18 cellular contexts compared by ENCODE assay signal in genomic region chr9:98385751-98386150, GRCh38.
DNase-seq lines count a peak whose midpoint lies in the region; ATAC-seq, FAIRE-seq and TF ChIP-seq lines count a peak whose summit lies in the region.
"Had no signal": no experiment of that assay in that cellular context is flagged by ENCODE, and none has a peak within 500 bp of the region (broad histone marks: within the 10 kb centered on the region; RNA-seq: fewer than 3 reads in every experiment).

No MANE protein-coding gene starts in this region.

- peaks cover 0 to 2% (median under 1%) of the 10 kb centered on the region in 4 donors for H3K4me1 Mint-ChIP-seq in CD4-positive, CD25-positive, alpha-beta regulatory T cell
- H3K4me1 Mint-ChIP-seq in stimulated activated naive B cell treated with anti-CD40 and anti-IgM and Interleukin-4, amounts not matched to agents 10 μg/mL and 1 μg/mL and 100 μg/mL, for 72 hours, result peaks cover 20 to 34% of the 10 kb centered on the region in 2 donors
- no peaks in the 10 kb centered on the region for H3K4me1 Mint-ChIP-seq in T-helper 2 cell treated with Interferon-gamma antibody and Interleukin-4, amounts not matched to agents 5 μg/mL and 100 μg/mL, for 36 hours (ENCODE audit: low read depth)
- H3K4me1 Mint-ChIP-seq: CD4-positive, alpha-beta memory T cell had no signal

- RAD21 ChIA-PET in GM12878 (lab: Charles Lee; ENCODE audit: unreplicated experiment), result no interaction called here

- H3K27ac Mint-ChIP-seq in CD4-positive, CD25-positive, alpha-beta regulatory T cell, result peak overlapping the region in 2 of 3 donors; percentile 2 to 36
- peak overlapping the region; percentile 84 for H3K27ac Mint-ChIP-seq in stimulated activated naive B cell treated with anti-CD40 and anti-IgM and Interleukin-4, amounts not matched to agents 10 μg/mL and 1 μg/mL and 100 μg/mL, for 72 hours
- no peak overlapping the region for H3K27ac Mint-ChIP-seq in T-helper 2 cell treated with Interferon-gamma antibody and Interleukin-4, amounts not matched to agents 5 μg/mL and 100 μg/mL, for 36 hours
- H3K27ac Mint-ChIP-seq: CD4-positive, alpha-beta memory T cell had no signal

- no peak for ATAC-seq in CD4-positive, CD25-positive, alpha-beta regulatory T cell (ENCODE audit: low read depth in 2 of 2)
- ATAC-seq in HG03378 (IDR thresholded peaks at IDR 0.05; ENCODE audit: unreplicated experiment) (peak; percentile 51), GM12878 (peak; percentile 37; the same call in 1 of the 3 replicates)
- peak; percentile 72 to 73 for ATAC-seq in stimulated activated naive B cell treated with anti-CD40 and anti-IgM and Interleukin-4, amounts not matched to agents 10 μg/mL and 1 μg/mL and 100 μg/mL, for 72 hours (replicated peaks)
- ATAC-seq: A549, HCT116 had no signal

- H3K9ac ChIP-seq in GM12878 (ENCODE audit: control insufficient read depth, insufficient read depth, low read length), result no peak overlapping the region
- H3K9ac ChIP-seq: GM23248 had no signal

- POLR2A ChIA-PET in GM12878 (lab: Charles Lee), result interaction anchor here (0.6 to 0.7 kb wide), 3 partner anchors 27 to 972 kb away, joined by 3 to 4 read pairs (median 4); no protein-coding TSS in a partner anchor

- in situ Hi-C loops in GM12878 (cut with MboI), result no loop called here

- H3K4me3 ChIP-seq in CD4-positive, CD25-positive, alpha-beta regulatory T cell (ENCODE audit: low read depth, low read length), result no peak overlapping the region
- H3K4me3 ChIP-seq in GM12878 (no peak overlapping the region), sigmoid colon (no peak overlapping the region)
- H3K4me3 ChIP-seq: A549, GM23248 had no signal

- H3K27ac ChIP-seq in CD4-positive, CD25-positive, alpha-beta regulatory T cell (ENCODE audit: insufficient read depth, low read length, poor library complexity, severe bottlenecking), result no peak overlapping the region
- H3K27ac ChIP-seq in GM12878 (ENCODE audit: control insufficient read depth, insufficient read depth), result no peak overlapping the region
- H3K27ac ChIP-seq in sigmoid colon, result no peak overlapping the region
- H3K27ac ChIP-seq: A549, GM23248 had no signal

- H3K36me3 ChIP-seq in CD4-positive, CD25-positive, alpha-beta regulatory T cell (ENCODE audit: control insufficient read depth, insufficient read depth, low read length), result no peaks in the 10 kb centered on the region
- H3K36me3 ChIP-seq in GM12878 (ENCODE audit: control insufficient read depth in 2 of 2, insufficient read depth in 2 of 2, low read length in 1 of 2), result no peaks in the 10 kb centered on the region
- H3K36me3 ChIP-seq in sigmoid colon, result no peaks in the 10 kb centered on the region

- no peak for TF ChIP-seq RAD21 in GM12878 (IDR thresholded peaks at IDR 0.05; ENCODE audit: insufficient read depth, low read depth, low read length)

- H3K4me2 ChIP-seq in GM12878 (ENCODE audit: control insufficient read depth, insufficient read depth), result no peak overlapping the region
- H3K4me2 ChIP-seq: A549 had no signal

- no TSS peak for BruUV-seq in GM12878 (replicated peaks; lab: Mats Ljungman, UMichigan)

- no peaks in the 10 kb centered on the region for H3K36me3 Mint-ChIP-seq in CD4-positive, CD25-positive, alpha-beta regulatory T cell
- no peaks in the 10 kb centered on the region for H3K36me3 Mint-ChIP-seq in stimulated activated naive B cell treated with anti-CD40 and anti-IgM and Interleukin-4, amounts not matched to agents 10 μg/mL and 1 μg/mL and 100 μg/mL, for 72 hours
- H3K36me3 Mint-ChIP-seq in T-helper 2 cell treated with Interferon-gamma antibody and Interleukin-4, amounts not matched to agents 5 μg/mL and 100 μg/mL, for 36 hours (ENCODE audit: low read depth), result no peaks in the 10 kb centered on the region
- H3K36me3 Mint-ChIP-seq: CD4-positive, alpha-beta memory T cell had no signal

- WGBS in GM12878 (ENCODE audit: insufficient coverage, insufficient replicate concordance, low lambda C conversion rate, missing lambda C conversion rate), result 14% methylated on average over 3 of the region's 3 CpGs
- WGBS in sigmoid colon, 2 donors, result 78 to 89% methylated on average over 3 of the region's 3 CpGs

- intact Hi-C loops in GM12878 (cut with micrococcal nuclease; ENCODE audit: unreplicated experiment) (no loop called here), sigmoid colon (cut with DNase I) (no loop called here)

- H3K4me3 Mint-ChIP-seq in CD4-positive, CD25-positive, alpha-beta regulatory T cell, result peak overlapping the region in 1 of 4 donors; percentile 43
- H3K4me3 Mint-ChIP-seq in stimulated activated naive B cell treated with anti-CD40 and anti-IgM and Interleukin-4, amounts not matched to agents 10 μg/mL and 1 μg/mL and 100 μg/mL, for 72 hours, result no peak overlapping the region
- H3K4me3 Mint-ChIP-seq in T-helper 2 cell treated with Interferon-gamma antibody and Interleukin-4, amounts not matched to agents 5 μg/mL and 100 μg/mL, for 36 hours, result no peak overlapping the region
- H3K4me3 Mint-ChIP-seq: CD4-positive, alpha-beta memory T cell had no signal

- no peak for TF ChIP-seq EP300 in GM12878 (IDR thresholded peaks at IDR 0.05; ENCODE audit: borderline replicate concordance in 1 of 2, control insufficient read depth in 1 of 2, low read depth in 2 of 2, low read length in 2 of 2)
- no peak for TF ChIP-seq EP300 in sigmoid colon (IDR thresholded peaks at IDR 0.05)

- no peaks in the 10 kb centered on the region for H4K20me1 ChIP-seq in GM12878 (ENCODE audit: control insufficient read depth, insufficient read depth)

- CTCF ChIA-PET in GM12878 (lab: Yijun Ruan, JAX), result no interaction called here

- no peaks in the 10 kb centered on the region for H3K79me2 ChIP-seq in GM12878 (ENCODE audit: control insufficient read depth, insufficient read depth, low read length)

- DNase-seq in CD4-positive, CD25-positive, alpha-beta regulatory T cell, result no peak
- DNase-seq in GM12878 (ENCODE audit: low read depth, low spot score), result no peak
- DNase-seq in stimulated activated naive B cell treated with anti-CD40 and anti-IgM and Interleukin-4, amounts not matched to agents 10 μg/mL and 1 μg/mL and 100 μg/mL, for 72 hours, result no peak
- no peak for DNase-seq in sigmoid colon
- no peak for DNase-seq in GM12891 (ENCODE audit: insufficient read length, low spot score)
- no peak for DNase-seq in T-helper 2 cell treated with Interferon-gamma antibody and Interleukin-4, amounts not matched to agents 5 μg/mL and 100 μg/mL, for 36 hours (ENCODE audit: low spot score)
- DNase-seq: CD4-positive, alpha-beta memory T cell; DMS153; DMS79 treated with DMSO at 0.1 percent for 48 hours; EL; GM23248; KG1 had no signal

- H3K27me3 ChIP-seq in CD4-positive, CD25-positive, alpha-beta regulatory T cell (ENCODE audit: control insufficient read depth, insufficient read depth, low read length), result no peaks in the 10 kb centered on the region
- no peaks in the 10 kb centered on the region for H3K27me3 ChIP-seq in GM12878 (replicated peaks in 1 of 2; ENCODE audit: control insufficient read depth in 2 of 2, insufficient read depth in 2 of 2, low read length in 1 of 2)
- H3K27me3 ChIP-seq in sigmoid colon, result no peaks in the 10 kb centered on the region

- H3K9me3 ChIP-seq in CD4-positive, CD25-positive, alpha-beta regulatory T cell (ENCODE audit: control insufficient read depth in 2 of 2, low read length in 2 of 2), result no peaks in the 10 kb centered on the region
- H3K9me3 ChIP-seq in GM12878 (replicated peaks; ENCODE audit: control insufficient read depth, insufficient read depth, low read length) (no peaks in the 10 kb centered on the region; the same call in 2 of the 3 replicates), sigmoid colon (no peaks in the 10 kb centered on the region)
- H3K9me3 ChIP-seq: A549 had no signal

- FAIRE-seq in GM12878 (lab: Jason Lieb, UNC) (no peak), GM12891 (lab: Jason Lieb, UNC) (no peak)
- FAIRE-seq: A549, D721Med, G401.6, H54 had no signal

- SMC1A ChIA-PET in GM12878 (lab: Charles Lee; ENCODE audit: uncharacterized antibody, unreplicated experiment), result no interaction called here

- TF ChIP-seq CTCF in GM12878 (IDR thresholded peaks at IDR 0.05 in 2 of 3, conservative IDR thresholded peaks at IDR 0.05 in 1 of 3; ENCODE audit: control insufficient read depth in 2 of 3, extremely low read depth in 1 of 3, insufficient read depth in 1 of 3, low read depth in 3 of 3, low read length in 3 of 3), result no peak
- no peak for TF ChIP-seq CTCF in sigmoid colon (IDR thresholded peaks at IDR 0.05)

- H3K9me3 Mint-ChIP-seq in CD4-positive, CD25-positive, alpha-beta regulatory T cell, result no peaks in the 10 kb centered on the region
- no peaks in the 10 kb centered on the region for H3K9me3 Mint-ChIP-seq in stimulated activated naive B cell treated with anti-CD40 and anti-IgM and Interleukin-4, amounts not matched to agents 10 μg/mL and 1 μg/mL and 100 μg/mL, for 72 hours
- no peaks in the 10 kb centered on the region for H3K9me3 Mint-ChIP-seq in T-helper 2 cell treated with Interferon-gamma antibody and Interleukin-4, amounts not matched to agents 5 μg/mL and 100 μg/mL, for 36 hours

- H2AFZ ChIP-seq in GM12878 (ENCODE audit: control insufficient read depth, low read depth, low read length), result no peak overlapping the region
- H2AFZ ChIP-seq: GM23248 had no signal

- no peaks in the 10 kb centered on the region for H3K27me3 Mint-ChIP-seq in CD4-positive, CD25-positive, alpha-beta regulatory T cell
- H3K27me3 Mint-ChIP-seq in stimulated activated naive B cell treated with anti-CD40 and anti-IgM and Interleukin-4, amounts not matched to agents 10 μg/mL and 1 μg/mL and 100 μg/mL, for 72 hours, result no peaks in the 10 kb centered on the region
- no peaks in the 10 kb centered on the region for H3K27me3 Mint-ChIP-seq in T-helper 2 cell treated with Interferon-gamma antibody and Interleukin-4, amounts not matched to agents 5 μg/mL and 100 μg/mL, for 36 hours (ENCODE audit: low read depth)

- H3K4me1 ChIP-seq in CD4-positive, CD25-positive, alpha-beta regulatory T cell (ENCODE audit: control insufficient read depth, insufficient read depth, low read length, poor library complexity, severe bottlenecking), result no peaks in the 10 kb centered on the region
- H3K4me1 ChIP-seq in GM12878 (ENCODE audit: control insufficient read depth, insufficient read depth, low read length) (peaks cover 4% of the 10 kb centered on the region; the same call in 1 of the 2 replicates), sigmoid colon (no peaks in the 10 kb centered on the region)
- H3K4me1 ChIP-seq: A549 had no signal

- TF ChIP-seq POLR2A in GM12878 (IDR thresholded peaks at IDR 0.05; ENCODE audit: low read depth, low read length) (no peak), sigmoid colon (IDR thresholded peaks at IDR 0.05) (no peak), GM12891 (IDR thresholded peaks at IDR 0.05; ENCODE audit: low read depth, low read length) (no peak)

TF ChIP-seq in GM12878, 131 proteins besides CTCF, POLR2A, EP300 and RAD21 (continues in another document):
- TF ChIP-seq MEF2B (IDR thresholded peaks at IDR 0.05; ENCODE audit: partially characterized antibody, poor library complexity, severe bottlenecking) (peak; percentile 76), GABPA (IDR thresholded peaks at IDR 0.05; ENCODE audit: low read depth) (peak; percentile 32; the same call in 1 of the 2 replicates), SIN3A (IDR thresholded peaks at IDR 0.05; ENCODE audit: low read depth, low read length) (no peak)

TF ChIP-seq in GM12891, 5 proteins besides CTCF, POLR2A, EP300 and RAD21 (continues in another document):
- TF ChIP-seq POLR2AphosphoS5 (IDR thresholded peaks at IDR 0.05; ENCODE audit: low read depth, low read length) (no peak), TAF1 (IDR thresholded peaks at IDR 0.05; ENCODE audit: low read depth, low read length) (no peak), PAX5 (IDR thresholded peaks at IDR 0.05; ENCODE audit: insufficient read depth, low read length, severe bottlenecking) (no peak)

Comparison
In these comparisons a context has a peak if more than half of its experiments do, and no peak if none do; other contexts are left out.
1. ATAC-seq: peak in HG03378 (single experiment), GM12878 (single experiment) and stimulated activated naive B cell treated with anti-CD40 and anti-IgM and Interleukin-4, amounts not matched to agents 10 μg/mL and 1 μg/mL and 100 μg/mL, for 72 hours (2 of 2); none in CD4-positive, CD25-positive, alpha-beta regulatory T cell (0 of 2).